Comparison of ENCODE assay signal across 30 cellular contexts in genomic region chr2:183157131-183157530, GRCh38.
"Had no signal": no experiment of that assay in that cellular context is flagged by ENCODE, and none has a peak within 500 bp of the region (broad histone marks: within the 10 kb centered on the region; RNA-seq: fewer than 3 reads in every experiment).

No MANE protein-coding gene starts in this region.

- H3K27ac ChIP-seq: left lung, pancreas, prostate gland, skin epidermis, stomach, testis, thyroid gland, transverse colon, upper lobe of left lung, vagina had no signal

- H3K4me1 Mint-ChIP-seq: nephron, neural crest cell had no signal

- H3K27me3 ChIP-seq: left lung, pancreas, stomach, testis, thyroid gland, transverse colon, upper lobe of left lung, vagina had no signal

- H3K4me1 ChIP-seq: left lung, pancreas, prostate gland, stomach, testis, thyroid gland, transverse colon, upper lobe of left lung, vagina had no signal

- H3K4me3 ChIP-seq: left lung, lung, mucosa of descending colon, pancreas, prostate gland, skin epidermis, stomach, testis, thyroid gland, transverse colon, upper lobe of left lung, vagina had no signal

- H3K36me3 ChIP-seq: prostate gland had no signal

- DNase-seq: hippocampal formation; kidney; left colon; left lung; midbrain; mucosa of descending colon; naive thymus-derived CD4-positive, alpha-beta T cell; nucleus accumbens; pancreas; posterior cingulate gyrus; retina; right cardiac atrium; stimulated activated CD4-positive, alpha-beta T cell treated with anti-CD3 and anti-CD28 coated beads, Interleukin-12 subunit alpha, Interleukin-12 subunit beta, amount 100 ng/mL, for 4 hours; stimulated activated CD4-positive, alpha-beta T cell treated with anti-CD3 and anti-CD28 coated beads, Interleukin-15, amount 100 ng/mL, for 24 hours; stimulated activated CD4-positive, alpha-beta T cell treated with anti-CD3 and anti-CD28 coated beads, Interleukin-2, amount 100 ng/mL, for 24 hours; stimulated activated CD4-positive, alpha-beta T cell treated with anti-CD3 and anti-CD28 coated beads, Interleukin-4, amount 100 ng/mL, for 1 hour; stimulated activated naive B cell treated with anti-CD40 and anti-IgM and Interleukin-4, amounts not matched to agents 10 μg/mL and 1 μg/mL and 100 μg/mL, for 72 hours; stimulated activated naive CD8-positive, alpha-beta T cell treated with anti-CD3 and anti-CD28 coated beads, Interleukin-15, Interleukin-2, amounts not matched to agents 100 U/mL and 50 U/mL, for 24 hours; stomach; testis; thyroid gland; transverse colon; upper lobe of left lung had no signal

- H3K9me3 ChIP-seq: left lung, mucosa of descending colon, pancreas, prostate gland, stomach, testis, thyroid gland, transverse colon, upper lobe of left lung, vagina had no signal

- H3K9me3 Mint-ChIP-seq: nephron had no signal

- H3K4me3 Mint-ChIP-seq: naive thymus-derived CD4-positive, alpha-beta T cell; nephron; neural crest cell; stimulated activated naive B cell treated with anti-CD40 and anti-IgM and Interleukin-4, amounts not matched to agents 10 μg/mL and 1 μg/mL and 100 μg/mL, for 72 hours had no signal

- FAIRE-seq: kidney, pancreas had no signal

- H3K27ac Mint-ChIP-seq: naive thymus-derived CD4-positive, alpha-beta T cell; nephron; stimulated activated naive B cell treated with anti-CD40 and anti-IgM and Interleukin-4, amounts not matched to agents 10 μg/mL and 1 μg/mL and 100 μg/mL, for 72 hours had no signal

- ATAC-seq: left colon; left lung; mucosa of descending colon; naive thymus-derived CD4-positive, alpha-beta T cell; pancreas; right cardiac atrium; sciatic nerve; stimulated activated naive B cell treated with anti-CD40 and anti-IgM and Interleukin-4, amounts not matched to agents 10 μg/mL and 1 μg/mL and 100 μg/mL, for 72 hours; stimulated activated naive CD8-positive, alpha-beta T cell treated with anti-CD3 and anti-CD28 coated beads, Interleukin-15, Interleukin-2, amounts not matched to agents 100 U/mL and 50 U/mL, for 24 hours had no signal

- H3K27me3 Mint-ChIP-seq: naive thymus-derived CD4-positive, alpha-beta T cell; stimulated activated naive B cell treated with anti-CD40 and anti-IgM and Interleukin-4, amounts not matched to agents 10 μg/mL and 1 μg/mL and 100 μg/mL, for 72 hours had no signal
